ENCODE assay signal across 8 cellular contexts in the genomic region with DNA sequence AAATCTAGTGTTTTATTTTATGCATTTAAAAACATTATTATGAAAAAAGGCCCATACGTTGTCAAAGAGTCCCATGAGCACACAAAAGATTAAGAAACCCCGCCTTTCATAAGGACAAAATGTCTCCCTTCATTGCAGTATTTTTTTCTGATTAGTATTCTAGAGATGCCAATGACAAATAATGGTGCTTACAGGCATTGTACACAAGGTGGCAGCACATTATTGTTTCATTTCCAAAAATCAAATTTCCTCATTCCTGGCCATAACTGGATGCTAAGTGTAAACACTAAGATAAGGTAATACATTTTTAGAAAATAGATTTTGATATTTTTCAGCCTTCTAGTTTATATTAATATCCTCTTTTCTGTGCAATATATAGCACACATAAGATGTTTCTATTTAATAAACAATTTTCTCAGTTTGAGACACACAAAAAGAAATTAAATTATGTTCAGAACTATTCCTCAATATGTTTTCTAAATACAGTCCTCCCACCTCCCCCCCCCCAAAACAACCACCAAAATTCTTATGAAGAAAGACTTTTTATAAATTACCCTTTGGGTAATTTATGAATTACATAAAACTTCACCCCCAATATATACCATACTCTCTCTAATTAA. TPM values are rescaled to one million over a fixed set of nuclear protein-coding genes. Genes with fewer than 3 reads are reported as not detected.
DNase-seq lines count a peak whose midpoint lies in the region; ATAC-seq and TF ChIP-seq lines count a peak whose summit lies in the region.

No MANE protein-coding gene starts in this region.

- peaks cover 4% of the 10 kb centered on the region for H3K27me3 Mint-ChIP-seq in activated naive CD4-positive, alpha-beta T cell treated with anti-CD3 and anti-CD28 coated beads for 36 hours (ENCODE audit: low read depth)

- H3K4me3 ChIP-seq in colonic mucosa: no peak overlapping the region

- H3K27ac ChIP-seq in colonic mucosa: no peak overlapping the region

- no peaks in the 10 kb centered on the region for H3K9me3 ChIP-seq in colonic mucosa

- peak; percentile 79 for TF ChIP-seq CTCF in colonic mucosa (IDR thresholded peaks at IDR 0.05)

- intact Hi-C loops in Right ventricle myocardium superior (cut with DNase I) (loop anchor here (5.0 kb wide), 1 partner anchor 273 kb away; no protein-coding TSS in a partner anchor), Right ventricle myocardium inferior (cut with DNase I) (loop anchor here (2.0 to 5.0 kb wide), 2 partner anchors 48 to 273 kb away; a partner anchor contains a TSS), colonic mucosa (cut with DNase I) (loop anchor here (2.0 to 10.0 kb wide), 2 partner anchors 276 to 746 kb away; no protein-coding TSS in a partner anchor)
- intact Hi-C loops in activated naive CD4-positive, alpha-beta T cell treated with anti-CD3 and anti-CD28 coated beads for 36 hours (cut with micrococcal nuclease): loop anchor here (1.0 to 10.0 kb wide), 6 partner anchors 68 to 1134 kb away; no protein-coding TSS in a partner anchor

- no peaks in the 10 kb centered on the region for H3K27me3 ChIP-seq in colonic mucosa

- no peak overlapping the region for H3K27ac Mint-ChIP-seq in activated naive CD4-positive, alpha-beta T cell treated with anti-CD3 and anti-CD28 coated beads for 36 hours

- no peak overlapping the region for H3K9ac ChIP-seq in colonic mucosa (ENCODE audit: low read depth in 2 of 2, low read length in 2 of 2)

- H3K36me3 Mint-ChIP-seq in activated naive CD4-positive, alpha-beta T cell treated with anti-CD3 and anti-CD28 coated beads for 36 hours (ENCODE audit: low read depth): no peaks in the 10 kb centered on the region

- H3K9me3 Mint-ChIP-seq in activated naive CD4-positive, alpha-beta T cell treated with anti-CD3 and anti-CD28 coated beads for 36 hours: peaks cover 2% of the 10 kb centered on the region

- ATAC-seq in Right ventricle myocardium superior (ENCODE audit: poor library complexity) (peak; percentile 71), Right ventricle myocardium inferior (no peak), HG03039 (IDR thresholded peaks at IDR 0.05; ENCODE audit: unreplicated experiment) (peak; percentile 42)

- H3K4me1 ChIP-seq in colonic mucosa: no peaks in the 10 kb centered on the region

- DNase-seq in Right ventricle myocardium superior (no peak), Right ventricle myocardium inferior (ENCODE audit: missing footprints) (no peak), NCI-H774 (lab: John Stamatoyannopoulos, UW) (peak; percentile 20), colonic mucosa (no peak), lung microvascular endothelial cell (ENCODE audit: low read depth in 2 of 2) (peak; percentile 46 to 61), T-helper 9 cell (no peak)
- no peak for DNase-seq in activated naive CD4-positive, alpha-beta T cell treated with anti-CD3 and anti-CD28 coated beads for 36 hours

- no peak overlapping the region for H3K4me3 Mint-ChIP-seq in activated naive CD4-positive, alpha-beta T cell treated with anti-CD3 and anti-CD28 coated beads for 36 hours

- no peaks in the 10 kb centered on the region for H3K4me1 Mint-ChIP-seq in activated naive CD4-positive, alpha-beta T cell treated with anti-CD3 and anti-CD28 coated beads for 36 hours (ENCODE audit: low read depth)

- CTCF ChIA-PET in activated naive CD4-positive, alpha-beta T cell treated with anti-CD3 and anti-CD28 coated beads for 36 hours (lab: Charles Lee): interaction anchor here (0.6 to 3.2 kb wide), 9 partner anchors 13 to 479 kb away, joined by 3 to 10 read pairs (median 3); no protein-coding TSS in a partner anchor

- no peaks in the 10 kb centered on the region for H3K36me3 ChIP-seq in colonic mucosa

RNA-seq across cellular contexts. Expression of a gene that starts 47.7 kb away (rescaled TPM):
- 2.4 TPM for total RNA-seq in Right ventricle myocardium superior
- 2.3 TPM for total RNA-seq in Right ventricle myocardium inferior
- 1 to 10 TPM; 3.6 to 5.7 TPM for total RNA-seq in colonic mucosa
- total RNA-seq in lung microvascular endothelial cell: 3.1 and 4.8 TPM in 2 replicates
- total RNA-seq in activated naive CD4-positive, alpha-beta T cell treated with anti-CD3 and anti-CD28 coated beads for 36 hours: 1 to 10 TPM; 1.1 to 1.3 TPM

Comparison
In these comparisons a context has a peak if more than half of its experiments do, and no peak if none do; other contexts are left out.
1. DNase-seq: peak in NCI-H774 (single experiment) and lung microvascular endothelial cell (2 of 2); none in Right ventricle myocardium superior (single experiment), Right ventricle myocardium inferior (single experiment), colonic mucosa (single experiment), activated naive CD4-positive, alpha-beta T cell treated with anti-CD3 and anti-CD28 coated beads for 36 hours (single experiment) and T-helper 9 cell (single experiment).